Comparison of ENCODE assay signal across 1 cellular context in the genomic region with DNA sequence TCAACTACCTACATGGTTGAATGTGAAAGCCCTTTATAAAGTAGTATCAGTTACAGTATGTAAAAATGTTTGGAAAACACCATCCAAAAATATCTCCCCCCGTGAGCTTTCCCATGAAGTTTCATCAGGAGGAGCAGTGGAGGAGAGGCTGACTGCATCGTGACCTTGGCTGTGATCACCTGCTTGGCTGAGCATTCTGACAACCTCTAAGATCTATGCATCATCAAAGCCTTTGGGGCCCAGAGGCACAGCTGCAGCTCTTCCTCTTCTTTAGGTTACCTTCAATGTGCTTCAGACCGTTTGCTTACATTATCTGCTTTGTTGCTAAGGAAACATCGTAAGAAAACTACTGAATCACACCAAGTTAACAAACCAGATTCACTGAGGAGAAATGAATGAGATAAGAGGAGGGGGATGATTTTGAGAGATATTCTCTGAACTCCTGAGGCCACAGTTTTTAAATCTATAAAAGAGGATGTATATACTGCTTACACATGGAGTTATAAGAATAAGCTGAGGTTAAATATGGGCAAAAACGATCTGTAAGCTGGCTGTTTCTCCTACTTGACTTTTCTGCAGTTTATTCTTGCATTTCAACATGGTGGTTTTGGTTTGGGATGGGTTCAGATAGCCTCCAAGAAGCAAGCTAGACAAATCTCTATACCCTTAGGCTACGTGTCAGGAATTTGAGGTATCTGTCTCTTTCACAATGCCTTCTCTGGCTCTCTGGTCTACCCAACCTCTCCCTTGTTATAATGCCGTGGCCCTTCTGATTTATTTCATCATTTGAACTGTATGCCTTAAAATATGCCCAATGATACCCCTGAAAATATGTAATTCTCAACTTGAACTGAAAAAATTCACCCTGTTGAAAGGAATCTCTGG.
TF ChIP-seq lines count a peak whose summit lies in the region.

No MANE protein-coding gene starts in this region.

TF ChIP-seq in IMR-90, 13 proteins besides CTCF, POLR2A, EP300 and RAD21 (continued from another document):
- TF ChIP-seq, protein P1, sequence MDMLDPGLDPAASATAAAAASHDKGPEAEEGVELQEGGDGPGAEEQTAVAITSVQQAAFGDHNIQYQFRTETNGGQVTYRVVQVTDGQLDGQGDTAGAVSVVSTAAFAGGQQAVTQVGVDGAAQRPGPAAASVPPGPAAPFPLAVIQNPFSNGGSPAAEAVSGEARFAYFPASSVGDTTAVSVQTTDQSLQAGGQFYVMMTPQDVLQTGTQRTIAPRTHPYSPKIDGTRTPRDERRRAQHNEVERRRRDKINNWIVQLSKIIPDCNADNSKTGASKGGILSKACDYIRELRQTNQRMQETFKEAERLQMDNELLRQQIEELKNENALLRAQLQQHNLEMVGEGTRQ (IDR thresholded peaks at IDR 0.05; ENCODE audit: low read depth, low read length): no peak
- TF ChIP-seq MAFK (IDR thresholded peaks at IDR 0.05; ENCODE audit: low read depth, low read length): no peak
